Comparison of ENCODE assay signal across 8 cellular contexts in genomic region chr5:174910245-174910737, GRCh38.
A peak's percentile ranks its signal among the peaks of the same experiment; 100 is the strongest.
DNase-seq lines count a peak whose midpoint lies in the region; ATAC-seq and TF ChIP-seq lines count a peak whose summit lies in the region.

No MANE protein-coding gene starts in this region.

- no peaks in the 10 kb centered on the region for H3K9me3 ChIP-seq in SK-N-MC (ENCODE audit: low read depth, low read length)

- H3K36me3 ChIP-seq in KMS-11 (ENCODE audit: insufficient read depth): no peaks in the 10 kb centered on the region
- no peaks in the 10 kb centered on the region for H3K36me3 ChIP-seq in SK-N-MC (ENCODE audit: insufficient read depth, low read length)

- TF ChIP-seq CTCF in KMS-11 (conservative IDR thresholded peaks at IDR 0.05; ENCODE audit: low read depth, low read length): peak; percentile 71

- no peak overlapping the region for H3K9ac ChIP-seq in KMS-11
- peak overlapping the region; percentile 54 for H3K9ac ChIP-seq in SK-N-MC (ENCODE audit: insufficient read length)

- no peaks in the 10 kb centered on the region for H3K27me3 ChIP-seq in KMS-11 (ENCODE audit: insufficient read depth, low read depth)

- no peak overlapping the region for H3K27ac ChIP-seq in KMS-11
- H3K27ac ChIP-seq in SK-N-MC: no peak overlapping the region

- intact Hi-C loops in left cardiac atrium (cut with DNase I): loop anchor here in 1 of 2 donors (1.0 kb wide), 1 partner anchor 26 kb away; no protein-coding TSS in a partner anchor
- intact Hi-C loops in sciatic nerve (cut with DNase I): no loop called here

- peak; percentile 75 for DNase-seq in DMS114 treated with DMSO at 0.1 percent for 48 hours (lab: John Stamatoyannopoulos, UW; ENCODE audit: unreplicated experiment)
- no peak for DNase-seq in SK-N-MC (ENCODE audit: low read depth, low spot score)
- peak; percentile 20 for DNase-seq in activated naive CD8-positive, alpha-beta T cell treated with anti-CD3 and anti-CD28 coated beads, Interleukin-2, amount 50 U/mL, for 16 hours (ENCODE audit: low read depth, low spot score)
- DNase-seq in left cardiac atrium: peak; percentile 66
- DNase-seq in sciatic nerve (ENCODE audit: low spot score): peak; percentile 76

- no peaks in the 10 kb centered on the region for H4K20me1 ChIP-seq in KMS-11 (ENCODE audit: insufficient read depth)

- H3K79me2 ChIP-seq in KMS-11 (ENCODE audit: insufficient read depth, low read depth): no peaks in the 10 kb centered on the region

- H2AFZ ChIP-seq in KMS-11 (ENCODE audit: low read depth): peak overlapping the region; percentile 38; the same call in 1 of the 2 replicates

- H3K4me3 ChIP-seq in KMS-11 (IDR thresholded peaks at IDR 0.05; ENCODE audit: insufficient read depth, low read depth, low read length) (no peak overlapping the region), SK-N-MC (peak overlapping the region; percentile 68)

- H3K4me2 ChIP-seq in KMS-11: no peak overlapping the region

- H3K4me1 ChIP-seq in KMS-11 (ENCODE audit: low read depth, poor library complexity, severe bottlenecking): no peaks in the 10 kb centered on the region

- ATAC-seq in GM21515 (IDR thresholded peaks at IDR 0.05; ENCODE audit: unreplicated experiment): peak; percentile 93
- peak; percentile 92 to 97 for ATAC-seq in left cardiac atrium
- ATAC-seq in sciatic nerve: peak; percentile 70
- ATAC-seq in GM21717 (IDR thresholded peaks at IDR 0.05; ENCODE audit: unreplicated experiment): no peak
